13 cellular contexts compared by ENCODE assay signal in genomic region chr10:8033812-8034665, GRCh38. TPM values are rescaled to one million over a fixed set of nuclear protein-coding genes. Genes with fewer than 3 reads are reported as not detected.
DNase-seq lines count a peak whose midpoint lies in the region; ATAC-seq, FAIRE-seq and TF ChIP-seq lines count a peak whose summit lies in the region.
"Had no signal": no experiment of that assay in that cellular context is flagged by ENCODE, and none has a peak within 500 bp of the region (broad histone marks: within the 10 kb centered on the region; RNA-seq: fewer than 3 reads in every experiment).

No MANE protein-coding gene starts in this region.

- TF ChIP-seq RAD21 in GM12878 (IDR thresholded peaks at IDR 0.05; ENCODE audit: insufficient read depth, low read depth, low read length), result no peak

- ATAC-seq in GM12878, result no peak

- TF ChIP-seq CTCF in GM12878 (IDR thresholded peaks at IDR 0.05 in 2 of 3, conservative IDR thresholded peaks at IDR 0.05 in 1 of 3; ENCODE audit: control insufficient read depth in 2 of 3, extremely low read depth in 1 of 3, insufficient read depth in 1 of 3, low read depth in 3 of 3, low read length in 3 of 3) (no peak), keratinocyte (optimal IDR thresholded peaks at IDR 0.05 in 1 of 3, IDR thresholded peaks at IDR 0.05 in 1 of 3, conservative IDR thresholded peaks at IDR 0.05 in 1 of 3; ENCODE audit: extremely low read depth in 1 of 3, insufficient read depth in 2 of 3, low read length in 3 of 3) (no peak), spleen (IDR thresholded peaks at IDR 0.05 in 8 of 11, conservative IDR thresholded peaks at IDR 0.05 in 3 of 11) (no peak)

- WGBS in GM12878 (ENCODE audit: insufficient coverage, insufficient replicate concordance, low lambda C conversion rate, missing lambda C conversion rate), result 41% methylated on average over 54 of the region's 54 CpGs
- 7 to 12% (median 8%) methylated on average over 25 to 54 of the region's 54 CpGs for WGBS in spleen, 5 donors

- CTCF ChIA-PET in GM12878 (lab: Yijun Ruan, JAX), result no interaction called here

- SMC1A ChIA-PET in GM12878 (lab: Charles Lee; ENCODE audit: uncharacterized antibody, unreplicated experiment), result no interaction called here

- H3K9me1 ChIP-seq in keratinocyte (ENCODE audit: control insufficient read depth, extremely low read depth, insufficient read depth, low read length), result no peaks in the 10 kb centered on the region

- H4K20me1 ChIP-seq in GM12878 (ENCODE audit: control insufficient read depth, insufficient read depth) (no peaks in the 10 kb centered on the region), keratinocyte (ENCODE audit: control insufficient read depth, extremely low read depth, insufficient read depth, low read length) (no peaks in the 10 kb centered on the region)

- H3K9ac ChIP-seq in GM12878 (ENCODE audit: control insufficient read depth, insufficient read depth, low read length) (no peak overlapping the region), keratinocyte (ENCODE audit: control insufficient read depth, extremely low read depth, insufficient read depth, low read length) (no peak overlapping the region)

- no TSS peak for BruUV-seq in GM12878 (replicated peaks; lab: Mats Ljungman, UMichigan)

- TF ChIP-seq EP300 in GM12878 (IDR thresholded peaks at IDR 0.05; ENCODE audit: borderline replicate concordance in 1 of 2, control insufficient read depth in 1 of 2, low read depth in 2 of 2, low read length in 2 of 2), result no peak

- POLR2A ChIA-PET in GM12878 (lab: Charles Lee), result no interaction called here

- H3K36me3 ChIP-seq in GM12878 (ENCODE audit: control insufficient read depth in 2 of 2, insufficient read depth in 2 of 2, low read length in 1 of 2) (no peaks in the 10 kb centered on the region), keratinocyte (ENCODE audit: control insufficient read depth in 2 of 2, extremely low read depth in 1 of 2, insufficient read depth in 2 of 2, low read length in 2 of 2) (no peaks in the 10 kb centered on the region), spleen (no peaks in the 10 kb centered on the region)

- peak; percentile 15 for DNase-seq in activated CD4-positive, alpha-beta T cell treated with anti-CD3 and anti-CD28 coated beads for 48 hours
- DNase-seq in activated CD4-positive, alpha-beta T cell treated with anti-CD3 and anti-CD28 coated beads, Interleukin-2, amount 50 U/mL, for 48 hours, result no peak
- DNase-seq in GM12878 (ENCODE audit: low read depth, low spot score), result no peak
- no peak for DNase-seq in keratinocyte (ENCODE audit: low read depth, low spot score)
- DNase-seq in spleen, result no peak
- DNase-seq in SIG-M5 treated with dmso at 0.1 percent for 504 hours (lab: John Stamatoyannopoulos, UW; ENCODE audit: unreplicated experiment), result no peak
- no peak for DNase-seq in SK-N-DZ (ENCODE audit: low spot score)
- no peak for DNase-seq in SIG-M5 (lab: John Stamatoyannopoulos, UW)
- DNase-seq: midbrain, NCI-H510A treated with DMSO at 0.1 percent for 48 hours had no signal

- dilution Hi-C loops in keratinocyte (cut with MboI; ENCODE audit: extremely low pct_ligation_motif_present, low sequenced_read_pairs), result no loop called here

- H3K4me2 ChIP-seq in GM12878 (ENCODE audit: control insufficient read depth, insufficient read depth), result no peak overlapping the region
- peak overlapping the region; percentile 45 for H3K4me2 ChIP-seq in keratinocyte (ENCODE audit: control insufficient read depth, extremely low read depth, insufficient read depth, low read depth, low read length)

- in situ Hi-C loops in GM12878 (cut with MboI), result loop anchor here (25.0 kb wide), 1 partner anchor 1178 kb away; no protein-coding TSS in a partner anchor

- H3K4me1 ChIP-seq in GM12878 (ENCODE audit: control insufficient read depth, insufficient read depth, low read length) (no peaks in the 10 kb centered on the region), keratinocyte (ENCODE audit: control insufficient read depth, extremely low read depth, insufficient read depth, low read length) (peaks cover 8% of the 10 kb centered on the region), spleen (peaks cover 4 to 44% (median 27%) of the 10 kb centered on the region in 6 donors)

- H3K27me3 ChIP-seq in GM12878 (replicated peaks in 1 of 2; ENCODE audit: control insufficient read depth in 2 of 2, insufficient read depth in 2 of 2, low read length in 1 of 2), result peaks cover 16 to 24% of the 10 kb centered on the region in 2 experiments
- peaks cover 56% of the 10 kb centered on the region for H3K27me3 ChIP-seq in keratinocyte (ENCODE audit: control insufficient read depth, extremely low read depth, insufficient read depth, low read length)
- H3K27me3 ChIP-seq in spleen (replicated peaks in 1 of 7), result peaks cover 11 to 100% (median 77%) of the 10 kb centered on the region in 7 donors

- intact Hi-C loops in GM12878 (cut with micrococcal nuclease; ENCODE audit: unreplicated experiment), result no loop called here
- intact Hi-C loops in spleen (cut with DNase I; ENCODE audit: low total_unique reads), result no loop called here

- H3K27ac ChIP-seq in GM12878 (ENCODE audit: control insufficient read depth, insufficient read depth), result no peak overlapping the region
- no peak overlapping the region for H3K27ac ChIP-seq in keratinocyte (ENCODE audit: control insufficient read depth, insufficient read depth, low read length)
- H3K27ac ChIP-seq in spleen, result no peak overlapping the region

- H3K4me3 ChIP-seq in GM12878 (no peak overlapping the region), keratinocyte (ENCODE audit: control insufficient read depth in 2 of 3, extremely low read depth in 1 of 3, insufficient read depth in 2 of 3, low read depth in 1 of 3, low read length in 3 of 3) (peak overlapping the region in 2 of 3 experiments; percentile 32 to 51), spleen (peak overlapping the region in 7 of 8 donors; percentile 3 to 54 (median 13))

- RAD21 ChIA-PET in GM12878 (lab: Charles Lee; ENCODE audit: unreplicated experiment), result no interaction called here

- no peak for FAIRE-seq in GM12878 (lab: Jason Lieb, UNC)
- no peak for FAIRE-seq in keratinocyte (lab: Jason Lieb, UNC)
- FAIRE-seq: bronchial epithelial cell, H54 had no signal

- H3K9me3 ChIP-seq in GM12878 (replicated peaks; ENCODE audit: control insufficient read depth, insufficient read depth, low read length) (no peaks in the 10 kb centered on the region), keratinocyte (ENCODE audit: control insufficient read depth, low read depth, low read length) (no peaks in the 10 kb centered on the region), spleen (no peaks in the 10 kb centered on the region)

- TF ChIP-seq POLR2A in GM12878 (IDR thresholded peaks at IDR 0.05; ENCODE audit: low read depth, low read length) (no peak), spleen (IDR thresholded peaks at IDR 0.05) (no peak)

- H3K79me2 ChIP-seq in GM12878 (ENCODE audit: control insufficient read depth, insufficient read depth, low read length) (no peaks in the 10 kb centered on the region), keratinocyte (ENCODE audit: control insufficient read depth, insufficient read depth, low read length) (no peaks in the 10 kb centered on the region)

- H2AFZ ChIP-seq in GM12878 (ENCODE audit: control insufficient read depth, low read depth, low read length) (no peak overlapping the region), keratinocyte (ENCODE audit: control insufficient read depth, low read length) (peak overlapping the region; percentile 6)

TF ChIP-seq in GM12878, 131 proteins besides CTCF, POLR2A, EP300 and RAD21:
- no peak for TF ChIP-seq RFX5 (IDR thresholded peaks at IDR 0.05; ENCODE audit: low read depth, low read length)
- peak; percentile 65 for TF ChIP-seq SUZ12 (IDR thresholded peaks at IDR 0.05; ENCODE audit: unreplicated experiment)
- TF ChIP-seq KDM1A (IDR thresholded peaks at IDR 0.05; ENCODE audit: borderline replicate concordance), result no peak
- TF ChIP-seq NBN (IDR thresholded peaks at IDR 0.05), result no peak

RNA-seq across cellular contexts. Expression of gene GATA3, which starts 20.4 kb away (rescaled TPM):
- total RNA-seq in GM12878 (2013; cell fraction: nucleolus; rRNA removed), result 4.2 and 4.7 TPM in 2 replicates
- total RNA-seq in GM12878 (2014; rRNA removed), result 0.05 and 0.40 TPM in 2 replicates
- total RNA-seq in GM12878 (2014; rRNA removed; fragmentation: Illumina TruSeq; extraction: Trizol), result 0.14 and 0.18 TPM in 2 replicates
- total RNA-seq in GM12878 (2021), result 0.64 and 0.80 TPM in 2 replicates
- polyA plus RNA-seq in GM12878 (2011; ENCODE audit: low read depth), result 0.39 TPM
- 0.33 and 0.52 TPM in 2 replicates for polyA plus RNA-seq in GM12878 (2011; rRNA removed)
- 0.20 and 0.33 TPM in 2 replicates for polyA plus RNA-seq in GM12878 (2011; cell fraction: cytosol; rRNA removed)
- polyA plus RNA-seq in GM12878 (2011; cell fraction: nucleus; rRNA removed), result 1.3 TPM in 2 replicates
- 0.77 and 0.96 TPM in 2 replicates for polyA plus RNA-seq in GM12878 (2012)
- 0.15 and 0.25 TPM in 2 replicates for polyA plus RNA-seq in GM12878 (2014; fragmentation: Illumina TruSeq; extraction: Trizol)
- polyA plus RNA-seq in GM12878 (2014; fragmentation: Nextera tagmentation; extraction: Ambion mirVana), result under 1 TPM; 0.19 to 0.33 TPM
- polyA plus RNA-seq in GM12878 (2014; rRNA removed), result 0.08 TPM in 2 replicates
- polyA plus RNA-seq in GM12878 (2016; fragmentation: Nextera tagmentation; extraction: Ambion mirVana), result under 1 TPM; 0.25 to 0.67 TPM
- 0.15 and 0.46 TPM in 2 replicates for polyA minus RNA-seq in GM12878 (2011; rRNA and poly(A)+ RNA removed)
- 0.80 TPM in 1 of 2 replicates, not detected in the other for polyA minus RNA-seq in GM12878 (2011; cell fraction: cytosol; rRNA and poly(A)+ RNA removed)
- polyA minus RNA-seq in GM12878 (2011; cell fraction: nucleus; rRNA and poly(A)+ RNA removed), result 0.60 and 1.1 TPM in 2 replicates
- 1.7 to 7.7 TPM (median 4.0 TPM) in 3 replicates for polyA plus RNA-seq in keratinocyte
- 13.3 TPM for polyA plus RNA-seq in keratinocyte (2011; ENCODE audit: low read depth)
- 4.7 and 5.3 TPM in 2 replicates for polyA plus RNA-seq in keratinocyte (2011; cell fraction: cytosol; rRNA removed)
- 15.8 and 15.9 TPM in 2 replicates for polyA plus RNA-seq in keratinocyte (2011; cell fraction: nucleus; rRNA removed)
- 20.8 and 33.0 TPM in 2 replicates for polyA plus RNA-seq in keratinocyte (2012; ENCODE audit: low replicate concordance)
- 1.0 to 7.4 TPM (median 1.9 TPM) in 3 replicates for polyA minus RNA-seq in keratinocyte
- polyA minus RNA-seq in keratinocyte (2011; cell fraction: cytosol; rRNA and poly(A)+ RNA removed), result 4.4 TPM
- 5.5 and 5.8 TPM in 2 replicates for polyA minus RNA-seq in keratinocyte (2011; cell fraction: nucleus; rRNA and poly(A)+ RNA removed)
- 10 to 100 TPM in 2 of 7 donors, 1 to 10 TPM in 5; 3.9 to 15.4 (median 8.8) TPM for total RNA-seq in spleen
- 1 to 10 TPM; 2.2 to 4.4 (median 3.5) TPM for polyA plus RNA-seq in spleen
- 61.7 and 63.5 TPM in 2 replicates for polyA plus RNA-seq in SK-N-DZ (2014; cell fraction: cytosol; rRNA removed)
- polyA plus RNA-seq in SK-N-DZ (2014; cell fraction: nucleus; rRNA removed), result 52.1 and 84.8 TPM in 2 replicates
- total RNA-seq: G401 had no signal
